9 cellular contexts compared by ENCODE assay signal in genomic region chr17:2708585-2709172, GRCh38. TPM values are rescaled to one million over a fixed set of nuclear protein-coding genes. Genes with fewer than 3 reads are reported as not detected.
DNase-seq lines count a peak whose midpoint lies in the region; ATAC-seq and TF ChIP-seq lines count a peak whose summit lies in the region.
"Had no signal": no experiment of that assay in that cellular context is flagged by ENCODE, and none has a peak within 500 bp of the region (broad histone marks: within the 10 kb centered on the region; RNA-seq: fewer than 3 reads in every experiment).

No MANE protein-coding gene starts in this region.

- H4K8ac ChIP-seq in neuronal stem cell (ENCODE audit: low read depth, low read length) = no peak overlapping the region

- no peak overlapping the region for H2AK5ac ChIP-seq in neuronal stem cell (ENCODE audit: low read depth, low read length)

- no peak overlapping the region for H4K91ac ChIP-seq in neuronal stem cell (ENCODE audit: low read depth, low read length, poor library complexity)

- no peaks in the 10 kb centered on the region for H3K36me3 ChIP-seq in Loucy (ENCODE audit: insufficient read depth, low read length)
- H3K36me3 ChIP-seq in neuronal stem cell (replicated peaks in 1 of 2; ENCODE audit: control insufficient read depth in 2 of 2, insufficient read depth in 2 of 2, low read length in 2 of 2) = peaks cover 0 to 5% of the 10 kb centered on the region in 2 donors

- no peaks in the 10 kb centered on the region for H3F3A ChIP-seq in Loucy (ENCODE audit: low read depth)

- H3K4me3 ChIP-seq in Loucy (ENCODE audit: low read length, poor library complexity, severe bottlenecking) (peak overlapping the region; percentile 78), neuronal stem cell (ENCODE audit: low read length in 2 of 2) (no peak overlapping the region)

- TF ChIP-seq CTCF in C4-2B (conservative IDR thresholded peaks at IDR 0.05) (no peak), Loucy (conservative IDR thresholded peaks at IDR 0.05; ENCODE audit: low read length) (no peak)

- H3K9me3 ChIP-seq in Loucy (ENCODE audit: insufficient read depth, low read depth, low read length) = no peaks in the 10 kb centered on the region
- no peaks in the 10 kb centered on the region for H3K9me3 ChIP-seq in neuronal stem cell (replicated peaks in 1 of 2; ENCODE audit: control insufficient read depth in 2 of 2, insufficient read depth in 1 of 2, low read depth in 1 of 2, low read length in 2 of 2)

- WGBS in neuronal stem cell (ENCODE audit: extremely low coverage in 2 of 2, insufficient read length in 2 of 2, insufficient replicate concordance in 1 of 2), 2 donors = no CpG with 5 or more reads among the region's 21 CpGs

- no peak overlapping the region for H3K4ac ChIP-seq in neuronal stem cell (ENCODE audit: low read length)

- peak overlapping the region; percentile 49 for H2BK15ac ChIP-seq in neuronal stem cell (ENCODE audit: low read length)

- peaks cover 46% of the 10 kb centered on the region for H4K20me1 ChIP-seq in Loucy (ENCODE audit: insufficient read depth, low read length, poor library complexity, severe bottlenecking)

- H3K79me2 ChIP-seq in Loucy (ENCODE audit: insufficient read depth, low read length) = peaks cover 80% of the 10 kb centered on the region

- H2BK12ac ChIP-seq in neuronal stem cell (ENCODE audit: low read length) = no peak overlapping the region

- H3K4me2 ChIP-seq in Loucy (ENCODE audit: low read depth, low read length, poor library complexity, severe bottlenecking) (peak overlapping the region; percentile 99), neuronal stem cell (ENCODE audit: insufficient read depth, low read length, poor library complexity, severe bottlenecking) (no peak overlapping the region)

- no peak overlapping the region for H3K18ac ChIP-seq in neuronal stem cell (ENCODE audit: low read length)

- peak overlapping the region; percentile 81 for H2BK120ac ChIP-seq in neuronal stem cell (ENCODE audit: low read depth, low read length)

- no peaks in the 10 kb centered on the region for H3K9me2 ChIP-seq in Loucy (replicated peaks; ENCODE audit: low read depth, low read length)

- H2AFZ ChIP-seq in Loucy (ENCODE audit: low read length) (no peak overlapping the region), neuronal stem cell (ENCODE audit: low read length) (no peak overlapping the region)

- H2BK5ac ChIP-seq in neuronal stem cell (ENCODE audit: low read length) = peak overlapping the region; percentile 24

- ATAC-seq in GM21723 (IDR thresholded peaks at IDR 0.05; ENCODE audit: unreplicated experiment) = no peak
- no peak for ATAC-seq in GM18867 (IDR thresholded peaks at IDR 0.05; ENCODE audit: unreplicated experiment)

- peaks cover 32% of the 10 kb centered on the region for H3K79me1 ChIP-seq in neuronal stem cell (ENCODE audit: low read depth, low read length)

- H3K14ac ChIP-seq in neuronal stem cell (ENCODE audit: low read length) = no peak overlapping the region

- H3K23ac ChIP-seq in neuronal stem cell (ENCODE audit: low read depth, low read length, poor library complexity) = no peak overlapping the region

- no peak for DNase-seq in neuronal stem cell (ENCODE audit: low spot score)
- no peak for DNase-seq in OCI-M2 (lab: John Stamatoyannopoulos, UW; ENCODE audit: unreplicated experiment)
- DNase-seq in NCI-H146 (lab: John Stamatoyannopoulos, UW) = no peak
- DNase-seq: SHP77 had no signal

- H3K4me1 ChIP-seq in Loucy (ENCODE audit: insufficient read depth, low read length, poor library complexity, severe bottlenecking) = peaks cover 39% of the 10 kb centered on the region
- H3K4me1 ChIP-seq in neuronal stem cell (ENCODE audit: control insufficient read depth in 2 of 2, insufficient read depth in 1 of 2, low read depth in 1 of 2, low read length in 2 of 2) = peaks cover 16 to 22% of the 10 kb centered on the region in 2 donors

- H3K27me3 ChIP-seq in Loucy (ENCODE audit: insufficient read depth, low read length, poor library complexity, severe bottlenecking) (no peaks in the 10 kb centered on the region), neuronal stem cell (ENCODE audit: control insufficient read depth in 3 of 3, insufficient read depth in 3 of 3, low read depth in 1 of 3, low read length in 3 of 3) (no peaks in the 10 kb centered on the region)

- H3K27ac ChIP-seq in C4-2B = peak overlapping the region; percentile 96
- peak overlapping the region; percentile 60 for H3K27ac ChIP-seq in cingulate gyrus (ENCODE audit: low read depth, low read length)
- H3K27ac ChIP-seq in neuronal stem cell (replicated peaks; ENCODE audit: low read length) = no peak overlapping the region

- peak overlapping the region; percentile 74 for H3K9ac ChIP-seq in Loucy (ENCODE audit: low read depth, low read length, poor library complexity, severe bottlenecking)
- H3K9ac ChIP-seq in neuronal stem cell (ENCODE audit: low read depth, low read length, poor library complexity) = no peak overlapping the region

RNA-seq across cellular contexts. Expression of gene CLUH, which starts 2.9 kb away (rescaled TPM):
- 15.4 TPM for polyA plus RNA-seq in neuronal stem cell (2013, experiment 1 of 2)
- polyA plus RNA-seq in neuronal stem cell (2013, experiment 2 of 2) = 13.9 TPM

RNA-seq across cellular contexts. Expression of gene CCDC92B, which starts 40.8 kb away (rescaled TPM):
- polyA plus RNA-seq in neuronal stem cell (2013, experiment 1 of 2) = 0.35 TPM
- polyA plus RNA-seq in neuronal stem cell (2013, experiment 2 of 2) = 0.42 TPM
